ENCODE assay signal across 9 cellular contexts in genomic region chr16:324451-325334, GRCh38. TPM values are rescaled to one million over a fixed set of nuclear protein-coding genes. Genes with fewer than 3 reads are reported as not detected.
DNase-seq lines count a peak whose midpoint lies in the region; ATAC-seq and TF ChIP-seq lines count a peak whose summit lies in the region.
"Had no signal": no experiment of that assay in that cellular context is flagged by ENCODE, and none has a peak within 500 bp of the region (broad histone marks: within the 10 kb centered on the region; RNA-seq: fewer than 3 reads in every experiment).

No MANE protein-coding gene starts in this region.

- WGBS in psoas muscle, 3 donors: 72 to 74% (median 74%) methylated on average over 55 of the region's 55 CpGs

- H3K27me3 ChIP-seq in psoas muscle (ENCODE audit: insufficient read depth in 3 of 3, low read length in 2 of 3): no peaks in the 10 kb centered on the region
- H3K27me3 ChIP-seq: cardiac muscle cell had no signal

- peak overlapping the region; percentile 18 for H3K4me3 ChIP-seq in psoas muscle
- H3K4me3 ChIP-seq: cardiac muscle cell had no signal

- H3K36me3 Mint-ChIP-seq in activated naive CD4-positive, alpha-beta T cell treated with anti-CD3 and anti-CD28 coated beads, Interleukin-2, amount 10 ng/mL, durations not matched to agents 7 days and 5 days: peaks cover 6% of the 10 kb centered on the region

- H3K4me1 Mint-ChIP-seq in activated naive CD4-positive, alpha-beta T cell treated with anti-CD3 and anti-CD28 coated beads, Interleukin-2, amount 10 ng/mL, durations not matched to agents 7 days and 5 days: peaks cover 60% of the 10 kb centered on the region

- intact Hi-C loops in psoas muscle (cut with DNase I): no loop called here

- peaks cover 23% of the 10 kb centered on the region for H3K27me3 Mint-ChIP-seq in activated naive CD4-positive, alpha-beta T cell treated with anti-CD3 and anti-CD28 coated beads, Interleukin-2, amount 10 ng/mL, durations not matched to agents 7 days and 5 days

- H3K4me3 Mint-ChIP-seq in activated naive CD4-positive, alpha-beta T cell treated with anti-CD3 and anti-CD28 coated beads, Interleukin-2, amount 10 ng/mL, durations not matched to agents 7 days and 5 days: peak overlapping the region; percentile 65

- TF ChIP-seq CTCF in GM10266 (IDR thresholded peaks at IDR 0.05; ENCODE audit: control insufficient read depth, insufficient read depth, low read depth, missing control alignments) (no peak), psoas muscle (IDR thresholded peaks at IDR 0.05) (no peak)

- no peak overlapping the region for H3K27ac ChIP-seq in psoas muscle
- H3K27ac ChIP-seq: cardiac muscle cell had no signal

- H3K4me1 ChIP-seq in psoas muscle: peaks cover 13% of the 10 kb centered on the region

- ATAC-seq in psoas muscle: no peak
- ATAC-seq in HG02981 (IDR thresholded peaks at IDR 0.05; ENCODE audit: unreplicated experiment): no peak

- H3K9me3 ChIP-seq in psoas muscle: no peaks in the 10 kb centered on the region

- CTCF ChIA-PET in activated naive CD4-positive, alpha-beta T cell treated with anti-CD3 and anti-CD28 coated beads, Interleukin-2, amount 10 ng/mL, durations not matched to agents 7 days and 5 days (lab: Charles Lee): no interaction called here

- no peaks in the 10 kb centered on the region for H3K9me3 Mint-ChIP-seq in activated naive CD4-positive, alpha-beta T cell treated with anti-CD3 and anti-CD28 coated beads, Interleukin-2, amount 10 ng/mL, durations not matched to agents 7 days and 5 days

- H3K36me3 ChIP-seq in psoas muscle (ENCODE audit: insufficient read depth in 1 of 2, low read depth in 1 of 2): no peaks in the 10 kb centered on the region
- H3K36me3 ChIP-seq: cardiac muscle cell had no signal

- H3K27ac Mint-ChIP-seq in activated naive CD4-positive, alpha-beta T cell treated with anti-CD3 and anti-CD28 coated beads, Interleukin-2, amount 10 ng/mL, durations not matched to agents 7 days and 5 days: peak overlapping the region; percentile 82

- DNase-seq in GM10266 (ENCODE audit: extremely low spot score) (peak; percentile 78), OCI-M2 (lab: John Stamatoyannopoulos, UW; ENCODE audit: unreplicated experiment) (peak; percentile 27), psoas muscle (no peak), putamen (ENCODE audit: low spot score) (no peak), NCI-H2227 (lab: John Stamatoyannopoulos, UW; ENCODE audit: unreplicated experiment) (no peak)
- DNase-seq in activated naive CD4-positive, alpha-beta T cell treated with anti-CD3 and anti-CD28 coated beads, Interleukin-2, amount 10 ng/mL, durations not matched to agents 7 days and 5 days: peak; percentile 82
- no peak for DNase-seq in NK-92 treated with Interleukin-12 subunit alpha and Interleukin-12 subunit beta, amount 100 ng/mL, for 24 hours (lab: John Stamatoyannopoulos, UW)

RNA-seq across cellular contexts. Expression of gene AXIN1, which starts 27.8 kb away (rescaled TPM):
- 10 to 100 TPM; 12.1 to 23.2 (median 22.8) TPM for total RNA-seq in psoas muscle
- polyA plus RNA-seq in psoas muscle: 10 to 100 TPM; 23.5 to 32.3 (median 29.5) TPM

RNA-seq across cellular contexts. Expression of gene PDIA2, which starts 41.7 kb away (rescaled TPM):
- under 1 TPM in 1 of 4 donors, not detected in 3; 0.90 TPM for total RNA-seq in psoas muscle
- under 1 TPM in 2 of 3 donors, not detected in 1; 0.08 to 0.14 TPM for polyA plus RNA-seq in psoas muscle

RNA-seq across cellular contexts. Expression of gene ARHGDIG, which starts 44.3 kb away (rescaled TPM):
- total RNA-seq in psoas muscle: 1 to 10 TPM in 1 of 4 donors, under 1 TPM in 2, not detected in 1; 0.59 to 4.1 (median 0.69) TPM
- under 1 TPM; 0.12 to 0.28 (median 0.13) TPM for polyA plus RNA-seq in psoas muscle

RNA-seq across cellular contexts. Expression of gene MRPL28, which starts 45.6 kb away (rescaled TPM):
- total RNA-seq in psoas muscle: 10 to 100 TPM; 55.4 to 68.8 (median 55.9) TPM
- polyA plus RNA-seq in psoas muscle: 100 to 1,000 TPM in 1 of 3 donors, 10 to 100 TPM in 2; 67.1 to 126 (median 86.8) TPM

RNA-seq across cellular contexts. Expression of gene RGS11, which starts 48.9 kb away (rescaled TPM):
- total RNA-seq in psoas muscle: 1 to 10 TPM in 3 of 4 donors, under 1 TPM in 1; 0.92 to 2.6 (median 1.3) TPM
- polyA plus RNA-seq in psoas muscle: under 1 TPM; 0.20 to 0.69 (median 0.46) TPM

Comparison
In these comparisons a context has a peak if more than half of its experiments do, and no peak if none do; other contexts are left out.
1. DNase-seq: peak in GM10266 (single experiment), OCI-M2 (single experiment) and activated naive CD4-positive, alpha-beta T cell treated with anti-CD3 and anti-CD28 coated beads, Interleukin-2, amount 10 ng/mL, durations not matched to agents 7 days and 5 days (single experiment); none in psoas muscle (0 of 2), NK-92 treated with Interleukin-12 subunit alpha and Interleukin-12 subunit beta, amount 100 ng/mL, for 24 hours (single experiment), putamen (single experiment) and NCI-H2227 (single experiment).